Comparison of ENCODE assay signal across 16 cellular contexts in genomic region chr18:39190508-39190907, GRCh38.
"Had no signal": no experiment of that assay in that cellular context is flagged by ENCODE, and none has a peak within 500 bp of the region (broad histone marks: within the 10 kb centered on the region; RNA-seq: fewer than 3 reads in every experiment).

No MANE protein-coding gene starts in this region.

- FAIRE-seq: islet of Langerhans had no signal

- H3K4me1 ChIP-seq: parathyroid adenoma had no signal

- ATAC-seq: activated T-cell treated with anti-CD3 and anti-CD28 coated beads, Interleukin-2, amount 50 U/mL, for 4 hours; left colon; mucosa of descending colon; naive thymus-derived CD4-positive, alpha-beta T cell; WTC11 had no signal

- H3K79me2 ChIP-seq: parathyroid adenoma had no signal

- H3K4me3 ChIP-seq: dorsolateral prefrontal cortex, mucosa of descending colon had no signal

- H3K9ac ChIP-seq: parathyroid adenoma had no signal

- H3K27me3 ChIP-seq: dorsolateral prefrontal cortex had no signal

- H3K27ac ChIP-seq: dorsolateral prefrontal cortex, parathyroid adenoma had no signal

- DNase-seq: activated CD4-positive, alpha-beta memory T cell treated with anti-CD3 and anti-CD28 coated beads, Interleukin-2, amount 10 ng/mL, durations not matched to agents 7 days and 5 days; activated CD4-positive, alpha-beta T cell treated with anti-CD3 and anti-CD28 coated beads for 4 hours; activated effector memory CD4-positive, alpha-beta T cell treated with Interleukin-2 at 50 U/mL for 16 hours; activated naive CD4-positive, alpha-beta T cell treated with anti-CD3 and anti-CD28 coated beads, Interleukin-2, amount 50 U/mL, for 16 hours; activated T-cell treated with anti-CD3 and anti-CD28 coated beads, Interleukin-2, amount 50 U/mL, for 4 hours; dorsolateral prefrontal cortex; left colon; mucosa of descending colon; naive thymus-derived CD4-positive, alpha-beta T cell; retina; stimulated activated CD4-positive, alpha-beta T cell treated with anti-CD3 and anti-CD28 coated beads, Interleukin-12 subunit alpha, Interleukin-12 subunit beta, amount 100 ng/mL, for 4 hours; stimulated activated CD4-positive, alpha-beta T cell treated with anti-CD3 and anti-CD28 coated beads, Interleukin-2, amount 100 ng/mL, for 24 hours; T-helper 9 cell had no signal
